In genomic region chr4:83125738-83126141, GRCh38 we compare ENCODE assay signal across 12 cellular contexts. TPM values are rescaled to one million over a fixed set of nuclear protein-coding genes. Genes with fewer than 3 reads are reported as not detected.
DNase-seq lines count a peak whose midpoint lies in the region; ATAC-seq and TF ChIP-seq lines count a peak whose summit lies in the region.
"Had no signal": no experiment of that assay in that cellular context is flagged by ENCODE, and none has a peak within 500 bp of the region (broad histone marks: within the 10 kb centered on the region; RNA-seq: fewer than 3 reads in every experiment).

No MANE protein-coding gene starts in this region.

- peaks cover 6% of the 10 kb centered on the region for H3K36me3 Mint-ChIP-seq in central memory CD8-positive, alpha-beta T cell (ENCODE audit: insufficient read depth)

- in situ Hi-C loops in transverse colon (cut with MboI; ENCODE audit: low pct_ligation_motif_present in 1 of 4, low pct_unique_long_range_greater_than_20kb in 1 of 4, low sequenced_read_pairs in 3 of 4): no loop called here
- in situ Hi-C loops in GM13977 (cut with MboI; ENCODE audit: low pct_unique_long_range_greater_than_20kb, low sequenced_read_pairs, unreplicated experiment): no loop called here

- TF ChIP-seq POLR2A in heart left ventricle (IDR thresholded peaks at IDR 0.05): no peak
- TF ChIP-seq POLR2A in transverse colon (IDR thresholded peaks at IDR 0.05): no peak

- no peak for TF ChIP-seq EP300 in transverse colon (IDR thresholded peaks at IDR 0.05; ENCODE audit: low read depth)

- H3K4me1 ChIP-seq in heart left ventricle: peaks cover 0 to 23% (median 0%) of the 10 kb centered on the region in 12 donors
- H3K4me1 ChIP-seq in transverse colon: peaks cover 0 to 30% (median 9%) of the 10 kb centered on the region in 4 donors

- H3K4me3 ChIP-seq in heart left ventricle (no peak overlapping the region), transverse colon (peak overlapping the region in 1 of 4 donors; percentile 6)

- no peaks in the 10 kb centered on the region for H3K27me3 Mint-ChIP-seq in central memory CD8-positive, alpha-beta T cell

- H3K36me3 ChIP-seq in heart left ventricle: no peaks in the 10 kb centered on the region
- no peaks in the 10 kb centered on the region for H3K36me3 ChIP-seq in transverse colon

- peak overlapping the region in 1 of 12 donors; percentile 75 for H3K27ac ChIP-seq in heart left ventricle
- peak overlapping the region; percentile 55 to 83 (median 70) for H3K27ac ChIP-seq in transverse colon

- H3K4me3 Mint-ChIP-seq in central memory CD8-positive, alpha-beta T cell: peak overlapping the region; percentile 41

- no peak for TF ChIP-seq CTCF in heart left ventricle (IDR thresholded peaks at IDR 0.05)
- TF ChIP-seq CTCF in transverse colon (IDR thresholded peaks at IDR 0.05): no peak
- TF ChIP-seq CTCF in GM13977 (IDR thresholded peaks at IDR 0.05; ENCODE audit: extremely low read depth, insufficient read depth, missing control alignments): no peak

- H3K9me3 ChIP-seq in heart left ventricle (peaks cover 0 to 14% (median 0%) of the 10 kb centered on the region in 12 donors), transverse colon (peaks cover 0 to 7% of the 10 kb centered on the region in 2 donors)

- peak; percentile 43 for ATAC-seq in Right ventricle myocardium superior (ENCODE audit: poor library complexity)
- ATAC-seq in heart left ventricle: no peak
- peak; percentile 78 for ATAC-seq in central memory CD8-positive, alpha-beta T cell (replicated peaks; ENCODE audit: extremely low read depth, poor library complexity, severe bottlenecking)
- ATAC-seq in GM18868 (IDR thresholded peaks at IDR 0.05; ENCODE audit: unreplicated experiment): no peak
- ATAC-seq: left ventricle myocardium superior had no signal

- no peak for DNase-seq in Right ventricle myocardium superior
- DNase-seq in heart left ventricle: no peak
- DNase-seq in activated CD4-positive, alpha-beta T cell treated with anti-CD3 and anti-CD28 coated beads, Interleukin-2, amount 50 U/mL, for 1 hour: peak; percentile 49
- DNase-seq in central memory CD8-positive, alpha-beta T cell (ENCODE audit: low spot score in 2 of 2): peak in 1 of 2 donors; percentile 38
- DNase-seq in transverse colon: peak; percentile 85
- no peak for DNase-seq in A172 (ENCODE audit: low spot score)
- no peak for DNase-seq in GM13977 (ENCODE audit: low spot score)
- DNase-seq: ACHN, left ventricle myocardium superior, NCI-H2171 treated with DMSO at 0.1 percent for 48 hours, SHP77 treated with DMSO at 0.1 percent for 48 hours had no signal

- H3K4me1 Mint-ChIP-seq in central memory CD8-positive, alpha-beta T cell: peaks cover 16% of the 10 kb centered on the region

- H3K27me3 ChIP-seq in heart left ventricle (no peaks in the 10 kb centered on the region), transverse colon (no peaks in the 10 kb centered on the region)

- peak overlapping the region; percentile 73 for H3K27ac Mint-ChIP-seq in central memory CD8-positive, alpha-beta T cell (ENCODE audit: low read depth)

- 81 to 84% (median 83%) methylated on average over 9 of the region's 9 CpGs for WGBS in heart left ventricle, 4 donors
- 50 to 67% methylated on average over 7 to 9 of the region's 9 CpGs for WGBS in transverse colon (ENCODE audit: low coverage in 1 of 2), 2 donors

- no peaks in the 10 kb centered on the region for H3K9me3 Mint-ChIP-seq in central memory CD8-positive, alpha-beta T cell

- intact Hi-C loops in Right ventricle myocardium superior (cut with DNase I): no loop called here
- intact Hi-C loops in heart left ventricle (cut with DNase I): no loop called here
- intact Hi-C loops in transverse colon (cut with DNase I; ENCODE audit: low total_unique reads): no loop called here

RNA-seq across cellular contexts. Expression of gene PLAC8, which starts 11.2 kb away (rescaled TPM):
- total RNA-seq in Right ventricle myocardium superior: 0.75 TPM
- total RNA-seq in heart left ventricle: 10 to 100 TPM in 1 of 9 donors, 1 to 10 TPM in 2, under 1 TPM in 4, not detected in 2; 0.31 to 11.3 (median 0.83) TPM
- under 1 TPM; 0.38 to 0.73 TPM for polyA plus RNA-seq in heart left ventricle
- total RNA-seq in transverse colon: 100 to 1,000 TPM in 3 of 4 donors, 10 to 100 TPM in 1; 27.3 to 569 (median 401) TPM
- 2.7 and 6.7 TPM in 2 replicates for total RNA-seq in A172 (2014; rRNA removed; shearing (Covaris generic))

Comparison
In these comparisons a context has a peak if more than half of its experiments do, and no peak if none do; other contexts are left out.
1. ATAC-seq: peak in Right ventricle myocardium superior (single experiment) and central memory CD8-positive, alpha-beta T cell (single experiment); none in heart left ventricle (0 of 4) and GM18868 (single experiment).
2. DNase-seq: peak in activated CD4-positive, alpha-beta T cell treated with anti-CD3 and anti-CD28 coated beads, Interleukin-2, amount 50 U/mL, for 1 hour (single experiment) and transverse colon (single experiment); none in Right ventricle myocardium superior (single experiment), heart left ventricle (0 of 5), A172 (single experiment) and GM13977 (single experiment).